Comparison of ENCODE assay signal across 12 cellular contexts in the genomic region with DNA sequence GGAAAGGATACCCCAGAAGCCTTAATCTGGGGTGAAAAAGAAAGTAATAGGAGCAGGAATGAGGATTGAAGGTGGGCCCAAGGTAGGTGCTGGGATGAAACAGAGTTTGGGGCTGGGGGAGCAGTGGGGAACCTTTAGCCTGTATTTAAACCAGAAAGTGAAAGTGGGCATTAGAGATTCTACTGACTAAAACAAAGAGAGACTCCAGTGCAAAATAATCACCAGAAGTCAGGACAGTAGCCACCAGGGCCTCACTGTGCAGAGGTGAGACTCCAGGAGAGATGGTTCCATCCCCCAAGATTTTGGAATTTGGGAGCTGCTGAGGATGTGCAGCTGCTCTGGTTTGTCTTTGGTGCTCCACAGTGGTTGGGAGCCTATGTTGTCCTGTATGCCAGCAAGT. TPM values are rescaled to one million over a fixed set of nuclear protein-coding genes. Genes with fewer than 3 reads are reported as not detected.
"Had no signal": no experiment of that assay in that cellular context is flagged by ENCODE, and none has a peak within 500 bp of the region (broad histone marks: within the 10 kb centered on the region; RNA-seq: fewer than 3 reads in every experiment).

No MANE protein-coding gene starts in this region.

- H3K4me3 ChIP-seq: breast epithelium, heart right ventricle, neural progenitor cell, pancreas, transverse colon had no signal

- H3K27ac ChIP-seq: breast epithelium, heart right ventricle, neural progenitor cell, pancreas, transverse colon had no signal

- H3K9me3 ChIP-seq: breast epithelium, heart right ventricle, pancreas, transverse colon had no signal

- H3K4me3 Mint-ChIP-seq: neural progenitor cell; T-helper 1 cell treated with Interleukin-12 subunit alpha and Interleukin-12 subunit beta and Interleukin-4 antibody, amounts not matched to agents 30 μg/mL and 1 μg/mL, for 36 hours had no signal

- H3K27me3 ChIP-seq: breast epithelium, heart right ventricle, neural progenitor cell, pancreas, transverse colon had no signal

- H3K4me2 ChIP-seq: neural progenitor cell had no signal

- H3K27ac Mint-ChIP-seq: neural progenitor cell had no signal

- H3K9me3 Mint-ChIP-seq: neural progenitor cell; T-helper 1 cell treated with Interleukin-12 subunit alpha and Interleukin-12 subunit beta and Interleukin-4 antibody, amounts not matched to agents 30 μg/mL and 1 μg/mL, for 36 hours had no signal

- ATAC-seq: heart right ventricle, left ventricle myocardium superior, pancreas had no signal

- H3K9ac ChIP-seq: neural progenitor cell had no signal

- H3K36me3 ChIP-seq: breast epithelium, neural progenitor cell, pancreas, transverse colon had no signal

- H3K36me3 Mint-ChIP-seq: neural progenitor cell had no signal

- H2AFZ ChIP-seq: neural progenitor cell had no signal

- H3K4me1 ChIP-seq: breast epithelium, neural progenitor cell, pancreas had no signal

- DNase-seq: activated CD4-positive, alpha-beta T cell treated with anti-CD3 and anti-CD28 coated beads for 48 hours; activated gamma-delta T cell treated with Interleukin-2 at 50 U/mL for 16 hours; activated T-cell treated with anti-CD3 and anti-CD28 coated beads, Interleukin-2, amount 50 U/mL, for 1 hour; aorta; heart right ventricle; left ventricle myocardium superior; pancreas; stimulated activated CD4-positive, alpha-beta T cell treated with anti-CD3 and anti-CD28 coated beads, Interleukin-4, amount 100 ng/mL, for 4 hours; transverse colon had no signal

RNA-seq across cellular contexts. Expression of a gene that starts 44.5 kb away (rescaled TPM):
- polyA plus RNA-seq: aorta had no signal
